18 cellular contexts compared by ENCODE assay signal in the genomic region with DNA sequence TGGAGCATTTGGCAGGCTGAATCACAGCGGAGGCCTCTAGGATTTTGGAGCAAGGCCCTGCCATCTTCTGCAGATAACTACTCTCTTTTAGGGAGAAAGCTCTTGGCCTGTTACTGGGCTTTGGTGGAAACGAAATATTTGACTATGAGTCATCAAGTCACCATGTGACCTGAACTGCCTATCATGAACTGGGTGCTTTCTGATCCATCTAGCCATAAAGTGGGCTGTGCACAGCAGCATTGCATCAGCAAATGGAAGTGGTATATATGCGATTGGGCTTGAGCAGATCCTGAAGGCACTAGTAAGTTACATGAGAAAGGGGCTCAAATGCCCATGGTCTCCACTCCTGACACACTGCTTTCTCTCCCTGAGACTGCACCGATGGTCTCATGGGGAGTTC. TPM values are rescaled to one million over a fixed set of nuclear protein-coding genes. Genes with fewer than 3 reads are reported as not detected.
DNase-seq lines count a peak whose midpoint lies in the region; ATAC-seq, FAIRE-seq and TF ChIP-seq lines count a peak whose summit lies in the region.
"Had no signal": no experiment of that assay in that cellular context is flagged by ENCODE, and none has a peak within 500 bp of the region (broad histone marks: within the 10 kb centered on the region; RNA-seq: fewer than 3 reads in every experiment).

No MANE protein-coding gene starts in this region.

- POLR2A ChIA-PET in A549 (lab: Yijun Ruan, JAX) (no interaction called here), K562 (lab: Yijun Ruan, JAX) (no interaction called here), A673 (lab: Charles Lee; ENCODE audit: low non-redundant PET) (no interaction called here)

- WGBS in A549 (ENCODE audit: missing lambda C conversion rate), result 59% methylated on average over 4 of the region's 4 CpGs
- 2% methylated on average over 4 of the region's 4 CpGs for WGBS in K562 (ENCODE audit: insufficient coverage, low coverage, missing lambda C conversion rate)

- no peaks in the 10 kb centered on the region for H3K9me3 ChIP-seq in A549
- H3K9me3 ChIP-seq in K562 (replicated peaks; ENCODE audit: control insufficient read depth, insufficient read depth, low read depth, low read length), result no peaks in the 10 kb centered on the region; the same call in 1 of the 2 replicates
- H3K9me3 ChIP-seq in A673 (ENCODE audit: low read depth, low read length, poor library complexity, severe bottlenecking), result no peaks in the 10 kb centered on the region
- H3K9me3 ChIP-seq: BLaER1 had no signal

- H2AFZ ChIP-seq in K562 (ENCODE audit: low read depth, low read length), result no peak overlapping the region
- H2AFZ ChIP-seq: GM23338 had no signal

- DNase-seq in A549 (ENCODE audit: low read depth in 1 of 2, low spot score in 1 of 2) (no peak), H4 (ENCODE audit: low spot score) (peak; percentile 3), NB4 (ENCODE audit: low read depth) (peak; percentile 20), K562 (ENCODE audit: extremely low read depth in 1 of 4, low spot score in 3 of 4) (peak in 1 of 4 experiments; percentile 2), D341Med (ENCODE audit: low spot score) (no peak), A673 (ENCODE audit: low spot score) (no peak), epidermal melanocyte (ENCODE audit: insufficient read length, low spot score) (no peak)
- DNase-seq: AML-193, DMS 273 treated with DMSO at 0.1 percent for 48 hours, H9, Karpas-422 had no signal

- no peak overlapping the region for H3K9ac ChIP-seq in K562 (ENCODE audit: insufficient read depth in 1 of 2, low read depth in 2 of 2, low read length in 2 of 2)
- H3K9ac ChIP-seq: BLaER1 had no signal

- intact Hi-C loops in K562 (cut with micrococcal nuclease) (no loop called here), A673 (cut with micrococcal nuclease; ENCODE audit: unreplicated experiment) (no loop called here)

- H3K4me2 ChIP-seq in A549, result no peak overlapping the region
- peak overlapping the region; percentile 25; the same call in 1 of the 2 replicates for H3K4me2 ChIP-seq in K562 (ENCODE audit: insufficient read depth, low read length)
- H3K4me2 ChIP-seq: BLaER1, GM23338 had no signal

- FAIRE-seq in A549 (lab: Jason Lieb, UNC), result no peak
- no peak for FAIRE-seq in K562 (lab: Jason Lieb, UNC)
- FAIRE-seq: G401.6, GM12891, HepG2, HTR-8/SVneo had no signal

- no peaks in the 10 kb centered on the region for H3K79me2 ChIP-seq in K562 (ENCODE audit: control insufficient read depth, insufficient read depth, low read length)

- TF ChIP-seq CTCF in A549 (IDR thresholded peaks at IDR 0.05) (no peak), NB4 (IDR thresholded peaks at IDR 0.05; ENCODE audit: low read depth, low read length) (no peak), K562 (IDR thresholded peaks at IDR 0.05 in 2 of 3, conservative IDR thresholded peaks at IDR 0.05 in 1 of 3; ENCODE audit: insufficient read depth in 2 of 3, low read depth in 1 of 3, low read length in 3 of 3) (no peak), A673 (conservative IDR thresholded peaks at IDR 0.05; ENCODE audit: low read depth, low read length) (no peak)

- H4K20me1 ChIP-seq in K562 (replicated peaks; ENCODE audit: control insufficient read depth, insufficient read depth, low read length), result no peaks in the 10 kb centered on the region
- H4K20me1 ChIP-seq: BLaER1 had no signal

- no peak for TF ChIP-seq EP300 in A549 (IDR thresholded peaks at IDR 0.05)
- TF ChIP-seq EP300 in K562 (IDR thresholded peaks at IDR 0.05; ENCODE audit: low read length), result no peak

- TF ChIP-seq POLR2A in A549 (IDR thresholded peaks at IDR 0.05; ENCODE audit: low read length) (no peak), NB4 (IDR thresholded peaks at IDR 0.05; ENCODE audit: extremely low read depth, insufficient read length) (no peak), K562 (conservative IDR thresholded peaks at IDR 0.05) (no peak)

- BruUV-seq in K562 (replicated peaks; lab: Mats Ljungman, UMichigan) (no TSS peak), A673 (replicated peaks; lab: Mats Ljungman, UMichigan) (no TSS peak)

- in situ Hi-C loops in K562 (cut with MboI), result no loop called here

- CTCF ChIA-PET in A549 (lab: Yijun Ruan, JAX), result interaction anchor here (0.9 kb wide), 1 partner anchor 10 kb away, joined by 3 read pairs; no protein-coding TSS in a partner anchor
- CTCF ChIA-PET in K562 (lab: Yijun Ruan, JAX; ENCODE audit: low intra/inter-chr PET ratio), result no interaction called here
- CTCF ChIA-PET in A673 (lab: Charles Lee), result no interaction called here

- H3K27ac ChIP-seq in A549 (no peak overlapping the region), K562 (ENCODE audit: extremely low read depth, low read depth, low read length) (no peak overlapping the region), A673 (ENCODE audit: low read depth, low read length, poor library complexity, severe bottlenecking) (no peak overlapping the region)
- H3K27ac ChIP-seq: BLaER1 had no signal

- H3K4me3 ChIP-seq in A549 (no peak overlapping the region), NB4 (ENCODE audit: low read depth, low read length) (no peak overlapping the region), K562 (no peak overlapping the region), A673 (ENCODE audit: low read depth, low read length, poor library complexity, severe bottlenecking) (no peak overlapping the region)
- H3K4me3 ChIP-seq: BLaER1, GM23338 had no signal

- H3K9me1 ChIP-seq in K562 (ENCODE audit: control insufficient read depth, insufficient read depth, low read length), result no peaks in the 10 kb centered on the region

- no peaks in the 10 kb centered on the region for H3K36me3 ChIP-seq in K562 (ENCODE audit: control insufficient read depth, insufficient read depth, low read length)
- no peaks in the 10 kb centered on the region for H3K36me3 ChIP-seq in A673 (ENCODE audit: insufficient read depth, low read length, poor library complexity, severe bottlenecking)
- H3K36me3 ChIP-seq: BLaER1 had no signal

- ATAC-seq in A549 (no peak), K562 (no peak)
- ATAC-seq: GM23338, HepG2 had no signal

- TF ChIP-seq RAD21 in A549 (conservative IDR thresholded peaks at IDR 0.05 in 1 of 2, IDR thresholded peaks at IDR 0.05 in 1 of 2) (no peak), K562 (CRISPR knock-in tag; conservative IDR thresholded peaks at IDR 0.05 in 1 of 2, IDR thresholded peaks at IDR 0.05 in 1 of 2) (no peak)

- H3K4me1 ChIP-seq in A549, result no peaks in the 10 kb centered on the region
- no peaks in the 10 kb centered on the region for H3K4me1 ChIP-seq in K562 (replicated peaks in 1 of 2; ENCODE audit: control insufficient read depth in 2 of 2, insufficient read depth in 2 of 2, low read length in 2 of 2)
- no peaks in the 10 kb centered on the region for H3K4me1 ChIP-seq in A673 (ENCODE audit: insufficient read depth, low read length, poor library complexity, severe bottlenecking)
- H3K4me1 ChIP-seq: BLaER1 had no signal

- H3K27me3 ChIP-seq in K562 (ENCODE audit: control insufficient read depth in 2 of 2, insufficient read depth in 2 of 2, low read length in 2 of 2) (no peaks in the 10 kb centered on the region), A673 (replicated peaks; ENCODE audit: insufficient read depth, low read depth, low read length, poor library complexity) (peaks cover 12% of the 10 kb centered on the region)
- H3K27me3 ChIP-seq: BLaER1 had no signal

RNA-seq across cellular contexts. Expression of gene GYS2, which starts 21.1 kb away (rescaled TPM):
- polyA plus RNA-seq in A549 (2011; rRNA removed), result 0.19 TPM in 2 replicates
- 0.01 TPM in 1 of 2 replicates, not detected in the other for polyA plus RNA-seq in A549 (2012; cell fraction: cytosol; rRNA removed)
- 0.04 and 0.15 TPM in 2 replicates for polyA plus RNA-seq in A549 (2012; cell fraction: nucleus; rRNA removed)
- polyA plus RNA-seq in A549 (2017; fragmentation: RNase III; extraction: RNeasy Plus Mini Kit Qiagen cat#74134 plus additional on column Dnase treatment), result 0.04 TPM in 1 of 3 replicates, not detected in the others
- polyA minus RNA-seq in A549 (2011; rRNA and poly(A)+ RNA removed), result not detected in 2 replicates
- total RNA-seq in H4 (2014; rRNA removed; shearing (Covaris generic)), result not detected in 2 replicates
- not detected in 2 replicates for total RNA-seq in K562 (2011; cell fraction: chromatin; rRNA removed; ENCODE audit: low replicate concordance)
- not detected in 2 replicates for total RNA-seq in K562 (2011; cell fraction: nucleolus; rRNA removed)
- not detected in 2 replicates for total RNA-seq in K562 (2011; cell fraction: nucleoplasm; rRNA removed)
- total RNA-seq in K562 (2014; rRNA removed), result not detected in 2 replicates
- total RNA-seq in K562 (2014; rRNA removed; fragmentation: Illumina TruSeq; extraction: Trizol), result not detected in 2 replicates
- total RNA-seq in K562 (2015; rRNA removed; fragmentation: Illumina TruSeq; extraction: Trizol), result not detected in 2 replicates
- total RNA-seq in K562 (2021), result not detected in 2 replicates
- not detected in 2 replicates for polyA plus RNA-seq in K562 (2011; rRNA removed)
- polyA plus RNA-seq in K562 (2011; cell fraction: cytosol; rRNA removed), result not detected in 2 replicates
- polyA plus RNA-seq in K562 (2011; cell fraction: nucleus; rRNA removed), result not detected in 2 replicates
- polyA plus RNA-seq in K562 (2012), result not detected in 2 replicates
- polyA plus RNA-seq in K562 (2014; fragmentation: Illumina TruSeq; extraction: Trizol), result not detected in 2 replicates
- polyA plus RNA-seq in K562 (2014; fragmentation: Nextera tagmentation; extraction: Ambion mirVana), result not detected
- not detected in 2 replicates for polyA plus RNA-seq in K562 (2014; rRNA removed)
- not detected in 2 replicates for polyA minus RNA-seq in K562 (2011; rRNA and poly(A)+ RNA removed)
- not detected in 2 replicates for polyA minus RNA-seq in K562 (2011; cell fraction: cytosol; rRNA and poly(A)+ RNA removed)
- not detected in 2 replicates for polyA minus RNA-seq in K562 (2011; cell fraction: nucleus; rRNA and poly(A)+ RNA removed)
- total RNA-seq in A673 (2021), result 0.11 TPM in 1 of 2 replicates, not detected in the other
- total RNA-seq: Daoy, GM23338, H9, HepG2 had no signal
- polyA plus RNA-seq: GM23338, HepG2 had no signal

RNA-seq across cellular contexts. Expression of gene SPX, which starts 57.5 kb away (rescaled TPM):
- polyA plus RNA-seq in A549 (2011; rRNA removed) (34.4 and 39.8 TPM in 2 replicates), A549 (2017; fragmentation: RNase III; extraction: RNeasy Plus Mini Kit Qiagen cat#74134 plus additional on column Dnase treatment) (2.7 to 3.2 TPM (median 2.9 TPM) in 3 replicates), K562 (2011; rRNA removed) (0.05 and 0.14 TPM in 2 replicates), K562 (2014; fragmentation: Illumina TruSeq; extraction: Trizol) (0.06 TPM in 1 of 2 replicates, not detected in the other), K562 (2014; fragmentation: Nextera tagmentation; extraction: Ambion mirVana) (under 1 TPM; 0.10 to 0.21 TPM), K562 (2014; rRNA removed) (0.16 TPM in 1 of 2 replicates, not detected in the other)
- 2.3 and 2.5 TPM in 2 replicates for polyA plus RNA-seq in A549 (2012; cell fraction: cytosol; rRNA removed)
- polyA plus RNA-seq in A549 (2012; cell fraction: nucleus; rRNA removed), result 0.54 and 0.92 TPM in 2 replicates
- polyA minus RNA-seq in A549 (2011; rRNA and poly(A)+ RNA removed), result 3.1 and 4.5 TPM in 2 replicates
- 0.21 and 1.3 TPM in 2 replicates for total RNA-seq in H4 (2014; rRNA removed; shearing (Covaris generic))
- total RNA-seq in K562 (2011; cell fraction: chromatin; rRNA removed; ENCODE audit: low replicate concordance), result 0.14 TPM in 1 of 2 replicates, not detected in the other
- total RNA-seq in K562 (2011; cell fraction: nucleolus; rRNA removed), result 0.13 TPM in 1 of 2 replicates, not detected in the other
- not detected in 2 replicates for total RNA-seq in K562 (2011; cell fraction: nucleoplasm; rRNA removed)
- total RNA-seq in K562 (2014; rRNA removed) (0.23 TPM in 1 of 2 replicates, not detected in the other), K562 (2014; rRNA removed; fragmentation: Illumina TruSeq; extraction: Trizol) (0.11 and 0.13 TPM in 2 replicates), K562 (2015; rRNA removed; fragmentation: Illumina TruSeq; extraction: Trizol) (0.11 and 0.40 TPM in 2 replicates), K562 (2021) (0.11 TPM in 2 replicates), A673 (2021) (0.28 and 0.85 TPM in 2 replicates)
- 0.04 and 0.07 TPM in 2 replicates for polyA plus RNA-seq in K562 (2011; cell fraction: cytosol; rRNA removed)
- 0.04 TPM in 1 of 2 replicates, not detected in the other for polyA plus RNA-seq in K562 (2011; cell fraction: nucleus; rRNA removed)
- polyA plus RNA-seq in K562 (2012), result 0.05 and 5.1 TPM in 2 replicates
- 0.04 TPM in 1 of 2 replicates, not detected in the other for polyA minus RNA-seq in K562 (2011; rRNA and poly(A)+ RNA removed)
- polyA minus RNA-seq in K562 (2011; cell fraction: cytosol; rRNA and poly(A)+ RNA removed), result not detected in 2 replicates
- not detected in 2 replicates for polyA minus RNA-seq in K562 (2011; cell fraction: nucleus; rRNA and poly(A)+ RNA removed)

Comparison
In these comparisons a context has a peak if more than half of its experiments do, and no peak if none do; other contexts are left out.
1. DNase-seq: peak in H4 (single experiment) and NB4 (single experiment); none in A549 (0 of 2), D341Med (single experiment), A673 (single experiment) and epidermal melanocyte (single experiment).
2. Of the 35 proteins assayed by ChIP-seq in both K562 and A549: peak only in K562: USF2; only in A549: none; in both: none; in neither: 34.